1 cellular context compared by ENCODE assay signal in genomic region chr19:6424190-6424938, GRCh38.
TF ChIP-seq lines count a peak whose summit lies in the region.

TSS of gene KHSRP (minus strand) at chr19:6424811. CDS start at chr19:6424701, 110 bp downstream.

TF ChIP-seq in K562, 482 proteins besides CTCF, POLR2A, EP300 and RAD21 (continued from another document and continues in another):
- TF ChIP-seq CUX1 (CRISPR knock-in tag; IDR thresholded peaks at IDR 0.05) (no peak), ERF (CRISPR knock-in tag; IDR thresholded peaks at IDR 0.05) (no peak), PRDM10 (IDR thresholded peaks at IDR 0.05; ENCODE audit: partially characterized antibody) (no peak), ZFX (CRISPR knock-in tag; IDR thresholded peaks at IDR 0.05) (peak; percentile 55; the same call in 1 of the 2 replicates), RAD51 (IDR thresholded peaks at IDR 0.05; ENCODE audit: borderline replicate concordance, low read depth) (peak; percentile 8; the same call in 1 of the 2 replicates), CLOCK (CRISPR knock-in tag; IDR thresholded peaks at IDR 0.05; ENCODE audit: borderline replicate concordance) (no peak), RBFOX2 (IDR thresholded peaks at IDR 0.05; ENCODE audit: low read depth, low read length) (peak; percentile 85), ZBTB11 (CRISPR knock-in tag; IDR thresholded peaks at IDR 0.05) (no peak), RB1 (IDR thresholded peaks at IDR 0.05; ENCODE audit: low read depth) (peak; percentile 86), ZFP30 (CRISPR knock-in tag; IDR thresholded peaks at IDR 0.05; ENCODE audit: borderline replicate concordance) (no peak), NFATC3 (IDR thresholded peaks at IDR 0.05) (no peak), CREB1 (IDR thresholded peaks at IDR 0.05) (peak; percentile 83), CREB1 (CRISPR knock-in tag; IDR thresholded peaks at IDR 0.05) (peak; percentile 77), BCL6 (CRISPR knock-in tag; IDR thresholded peaks at IDR 0.05) (no peak), ZNF146 (CRISPR knock-in tag; IDR thresholded peaks at IDR 0.05; ENCODE audit: unreplicated experiment) (no peak), TAF9B (IDR thresholded peaks at IDR 0.05; ENCODE audit: partially characterized antibody) (no peak), KDM1A (IDR thresholded peaks at IDR 0.05) (no peak), TSHZ1 (CRISPR knock-in tag; IDR thresholded peaks at IDR 0.05) (no peak), ELK3 (CRISPR knock-in tag; IDR thresholded peaks at IDR 0.05) (no peak), ZNF75A (CRISPR knock-in tag; IDR thresholded peaks at IDR 0.05) (no peak), BHLHE40 (IDR thresholded peaks at IDR 0.05; ENCODE audit: low read length) (peak; percentile 65; the same call in 1 of the 2 replicates), POLR3G (IDR thresholded peaks at IDR 0.05; ENCODE audit: extremely low read depth, insufficient read length, insufficient replicate concordance) (no peak), ARID1B (IDR thresholded peaks at IDR 0.05) (no peak), CREBBP (IDR thresholded peaks at IDR 0.05; ENCODE audit: low read depth, low read length) (no peak), FOS (IDR thresholded peaks at IDR 0.05; ENCODE audit: extremely low read depth, insufficient read length) (no peak), HINFP (tag; conservative IDR thresholded peaks at IDR 0.05; ENCODE audit: low read depth) (no peak), ZNF785 (CRISPR knock-in tag; IDR thresholded peaks at IDR 0.05) (no peak), BRF1 (IDR thresholded peaks at IDR 0.05; ENCODE audit: borderline replicate concordance, extremely low read depth, insufficient read length) (no peak), SNIP1 (IDR thresholded peaks at IDR 0.05; ENCODE audit: low read depth) (no peak), MYNN (IDR thresholded peaks at IDR 0.05) (no peak), MYNN (CRISPR knock-in tag; IDR thresholded peaks at IDR 0.05) (no peak), SETDB1 (IDR thresholded peaks at IDR 0.05; ENCODE audit: low read length) (no peak), ZC3H4 (CRISPR knock-in tag; IDR thresholded peaks at IDR 0.05; ENCODE audit: borderline replicate concordance) (no peak), KDM5B (IDR thresholded peaks at IDR 0.05; ENCODE audit: insufficient replicate concordance, low read depth, low read length) (peak; percentile 8), STAT5A (IDR thresholded peaks at IDR 0.05; ENCODE audit: borderline replicate concordance, low read length) (no peak), ZNF41 (CRISPR knock-in tag; conservative IDR thresholded peaks at IDR 0.05) (no peak), ATF1 (CRISPR knock-in tag; IDR thresholded peaks at IDR 0.05) (peak; percentile 61), ATF1 (tag; IDR thresholded peaks at IDR 0.05) (no peak), ZNF778 (CRISPR knock-in tag; IDR thresholded peaks at IDR 0.05) (no peak), LCOR (CRISPR knock-in tag; IDR thresholded peaks at IDR 0.05) (no peak), ZNF431 (CRISPR knock-in tag; IDR thresholded peaks at IDR 0.05) (no peak), DDX20 (tag; IDR thresholded peaks at IDR 0.05; ENCODE audit: low read depth) (no peak), MTA3 (IDR thresholded peaks at IDR 0.05; ENCODE audit: borderline replicate concordance) (no peak)
